ENCODE assay signal across 1 cellular context in the genomic region with DNA sequence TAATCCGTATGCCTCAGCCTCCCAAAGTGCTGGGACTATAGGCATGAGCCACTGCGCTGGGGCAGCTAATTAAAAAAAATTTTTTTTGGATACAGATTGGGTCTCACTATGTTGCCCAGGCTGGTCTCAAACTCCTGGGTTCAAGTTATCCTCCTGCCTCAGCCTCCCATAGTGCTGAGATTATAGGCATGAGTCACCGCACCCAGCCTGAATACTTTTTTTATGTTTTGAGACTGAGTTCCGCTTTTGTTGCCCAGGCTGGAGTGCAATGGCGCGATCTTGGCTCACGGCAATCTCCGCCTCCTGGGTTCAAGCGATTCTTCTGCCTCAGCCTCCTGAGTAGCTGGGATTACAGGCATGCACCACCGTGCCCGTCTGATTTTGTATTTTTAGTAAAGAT. TPM values are rescaled to one million over a fixed set of nuclear protein-coding genes. Genes with fewer than 3 reads are reported as not detected.
"Had no signal": no experiment of that assay in that cellular context is flagged by ENCODE, and none has a peak within 500 bp of the region (broad histone marks: within the 10 kb centered on the region; RNA-seq: fewer than 3 reads in every experiment).

No MANE protein-coding gene starts in this region.

RNA-seq across cellular contexts. Expression of a gene that starts 17.2 kb away (rescaled TPM):
- polyA plus RNA-seq: immature natural killer cell had no signal
